Comparison of ENCODE assay signal across 1 cellular context in genomic region chr1:247494746-247495145, GRCh38.
A peak's percentile ranks its signal among the peaks of the same experiment; 100 is the strongest.
TF ChIP-seq lines count a peak whose summit lies in the region.

No MANE protein-coding gene starts in this region.

TF ChIP-seq in K562, 482 proteins besides CTCF, POLR2A, EP300 and RAD21:
- TF ChIP-seq SPI1 (IDR thresholded peaks at IDR 0.05; ENCODE audit: borderline replicate concordance, low read depth, low read length) = peak; percentile 42; the same call in 1 of the 2 replicates
- peak; percentile 41; the same call in 1 of the 2 replicates for TF ChIP-seq SMARCE1 (IDR thresholded peaks at IDR 0.05)
- no peak for TF ChIP-seq ASH1L (IDR thresholded peaks at IDR 0.05; ENCODE audit: borderline replicate concordance, low read depth, partially characterized antibody)
- TF ChIP-seq ZNF589 (CRISPR knock-in tag; IDR thresholded peaks at IDR 0.05; ENCODE audit: low read depth) = no peak
- peak; percentile 36; the same call in 1 of the 2 replicates for TF ChIP-seq CEBPB (tag; IDR thresholded peaks at IDR 0.05)
- peak; percentile 91 for TF ChIP-seq NFIC (IDR thresholded peaks at IDR 0.05)
- TF ChIP-seq NFIX (CRISPR knock-in tag; IDR thresholded peaks at IDR 0.05; ENCODE audit: low read depth) = peak; percentile 82
- TF ChIP-seq NR4A1 (CRISPR knock-in tag; IDR thresholded peaks at IDR 0.05) = no peak
- no peak for TF ChIP-seq NR4A1 (tag; IDR thresholded peaks at IDR 0.05)
- peak; percentile 70 for TF ChIP-seq FOSL1 (tag; conservative IDR thresholded peaks at IDR 0.05)
